1 cellular context compared by ENCODE assay signal in genomic region chr17:78186689-78187595, GRCh38.
TF ChIP-seq lines count a peak whose summit lies in the region.

TSS of gene AFMID (plus strand) at chr17:78187362. CDS start at chr17:78187371, 9 bp downstream.
TSS of gene TK1 (minus strand) at chr17:78187052. CDS start at chr17:78186994, 58 bp downstream.

TF ChIP-seq in K562, 482 proteins besides CTCF, POLR2A, EP300 and RAD21 (continued from another document and continues in another):
- TF ChIP-seq E4F1 (CRISPR knock-in tag; IDR thresholded peaks at IDR 0.05; ENCODE audit: borderline replicate concordance) = no peak
- TF ChIP-seq ZNF184 (CRISPR knock-in tag; IDR thresholded peaks at IDR 0.05) = no peak
- no peak for TF ChIP-seq EWSR1 (IDR thresholded peaks at IDR 0.05; ENCODE audit: borderline replicate concordance, low read depth, partially characterized antibody)
- TF ChIP-seq HINFP (tag; conservative IDR thresholded peaks at IDR 0.05; ENCODE audit: low read depth) = no peak
- peak; percentile 98 for TF ChIP-seq EP400 (IDR thresholded peaks at IDR 0.05)
- no peak for TF ChIP-seq MCM7 (IDR thresholded peaks at IDR 0.05)
- TF ChIP-seq ZNF668 (CRISPR knock-in tag; IDR thresholded peaks at IDR 0.05) = 0 out of 2 replicates have a peak, but pooled peaks have one; percentile 48
- TF ChIP-seq ZC3H4 (CRISPR knock-in tag; IDR thresholded peaks at IDR 0.05; ENCODE audit: borderline replicate concordance) = no peak
- TF ChIP-seq IRF2 (CRISPR knock-in tag; IDR thresholded peaks at IDR 0.05) = no peak
- TF ChIP-seq ZNF12 (CRISPR knock-in tag; IDR thresholded peaks at IDR 0.05) = no peak
- TF ChIP-seq MNT (conservative IDR thresholded peaks at IDR 0.05) = peak; percentile 98
- TF ChIP-seq MBD1 (CRISPR knock-in tag; IDR thresholded peaks at IDR 0.05) = no peak
- TF ChIP-seq ZNF518B (CRISPR knock-in tag; IDR thresholded peaks at IDR 0.05) = no peak
- TF ChIP-seq ZNF395 (CRISPR knock-in tag; IDR thresholded peaks at IDR 0.05) = no peak
- 0 out of 2 replicates have a peak, but pooled peaks have one; percentile 24 for TF ChIP-seq ZEB2 (IDR thresholded peaks at IDR 0.05)
- TF ChIP-seq MEIS2 (IDR thresholded peaks at IDR 0.05; ENCODE audit: partially characterized antibody) = peak; percentile 76
- no peak for TF ChIP-seq ZNF512 (tag; IDR thresholded peaks at IDR 0.05)
- no peak for TF ChIP-seq CBFA2T2 (conservative IDR thresholded peaks at IDR 0.05)
- peak; percentile 99 for TF ChIP-seq CTCFL (IDR thresholded peaks at IDR 0.05; ENCODE audit: borderline replicate concordance, insufficient read depth, low read depth, low read length, poor library complexity, severe bottlenecking)
- no peak for TF ChIP-seq ETV6 (IDR thresholded peaks at IDR 0.05; ENCODE audit: borderline replicate concordance in 1 of 2, low read depth in 2 of 2, low read length in 1 of 2)
- TF ChIP-seq ETV6 (CRISPR knock-in tag; IDR thresholded peaks at IDR 0.05; ENCODE audit: borderline replicate concordance) = no peak
- peak; percentile 23 to 58; a peak in 2 of 4 replicates for TF ChIP-seq NONO (IDR thresholded peaks at IDR 0.05; ENCODE audit: low read depth in 2 of 2, low read length in 1 of 2)
- no peak for TF ChIP-seq ZBTB34 (CRISPR knock-in tag; IDR thresholded peaks at IDR 0.05)
- TF ChIP-seq MTF1 (CRISPR knock-in tag; IDR thresholded peaks at IDR 0.05; ENCODE audit: borderline replicate concordance) = no peak
- TF ChIP-seq THRB (CRISPR knock-in tag; conservative IDR thresholded peaks at IDR 0.05) = 0 out of 2 replicates have a peak, but pooled peaks have one; percentile 34
- peak; percentile 100 for TF ChIP-seq RB1 (IDR thresholded peaks at IDR 0.05; ENCODE audit: low read depth)
- TF ChIP-seq TEAD1 (CRISPR knock-in tag; IDR thresholded peaks at IDR 0.05) = peak; percentile 100
- no peak for TF ChIP-seq ZNF79 (CRISPR knock-in tag; IDR thresholded peaks at IDR 0.05; ENCODE audit: low read depth)
- TF ChIP-seq NR1H2 (CRISPR knock-in tag; IDR thresholded peaks at IDR 0.05) = no peak
- TF ChIP-seq GTF2F1 (IDR thresholded peaks at IDR 0.05; ENCODE audit: low read depth, low read length) = no peak; the same call in 1 of the 2 replicates
- no peak for TF ChIP-seq NR2C2 (CRISPR knock-in tag; IDR thresholded peaks at IDR 0.05)
- TF ChIP-seq NR2C2 (tag; IDR thresholded peaks at IDR 0.05) = peak; percentile 69
- TF ChIP-seq SAFB2 (IDR thresholded peaks at IDR 0.05; ENCODE audit: borderline replicate concordance, low read depth, low read length, severe bottlenecking) = no peak
- TF ChIP-seq NELFE (IDR thresholded peaks at IDR 0.05; ENCODE audit: insufficient read depth, insufficient read length) = no peak
- TF ChIP-seq NFIC (IDR thresholded peaks at IDR 0.05) = peak; percentile 71
- TF ChIP-seq E2F3 (CRISPR knock-in tag; IDR thresholded peaks at IDR 0.05) = peak; percentile 99
- no peak for TF ChIP-seq RBM34 (IDR thresholded peaks at IDR 0.05; ENCODE audit: borderline replicate concordance, insufficient read depth, low read length)
- peak; percentile 77 to 93 for TF ChIP-seq MAZ (CRISPR knock-in tag; conservative IDR thresholded peaks at IDR 0.05 in 1 of 2, IDR thresholded peaks at IDR 0.05 in 1 of 2)
- TF ChIP-seq TFAP4 (CRISPR knock-in tag; IDR thresholded peaks at IDR 0.05; ENCODE audit: borderline replicate concordance) = peak; percentile 92
- no peak; the same call in 1 of the 2 replicates for TF ChIP-seq KLF6 (CRISPR knock-in tag; IDR thresholded peaks at IDR 0.05; ENCODE audit: borderline replicate concordance)
- TF ChIP-seq PTBP1 (IDR thresholded peaks at IDR 0.05; ENCODE audit: low read depth, low read length) = no peak
- TF ChIP-seq SMARCC2 (IDR thresholded peaks at IDR 0.05; ENCODE audit: low read depth) = no peak
- no peak for TF ChIP-seq ETV1 (tag; conservative IDR thresholded peaks at IDR 0.05; ENCODE audit: low read depth)
